ENCODE assay signal across 12 cellular contexts in the genomic region with DNA sequence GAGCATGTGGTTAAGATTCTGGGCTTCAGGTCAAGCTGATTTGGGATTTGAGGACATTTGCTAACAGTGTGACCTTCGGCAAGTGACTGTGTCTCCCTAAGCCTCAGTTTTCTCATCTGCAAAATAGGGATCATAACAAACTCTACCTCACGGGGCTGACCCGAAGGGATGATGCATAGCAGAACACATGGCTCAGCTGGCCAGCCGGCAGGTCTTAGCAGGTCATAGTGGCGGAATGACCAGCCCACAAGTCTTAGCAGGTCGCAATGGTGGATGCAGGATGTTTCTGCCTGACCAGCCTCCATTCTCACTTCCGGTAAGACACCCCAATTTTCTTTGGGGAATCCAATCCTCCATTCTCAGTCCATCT.
A peak's percentile ranks its signal among the peaks of the same experiment; 100 is the strongest.
DNase-seq lines count a peak whose midpoint lies in the region; ATAC-seq, FAIRE-seq and TF ChIP-seq lines count a peak whose summit lies in the region.
"Had no signal": no experiment of that assay in that cellular context is flagged by ENCODE, and none has a peak within 500 bp of the region (broad histone marks: within the 10 kb centered on the region; RNA-seq: fewer than 3 reads in every experiment).

No MANE protein-coding gene starts in this region.

- peak overlapping the region; percentile 93 for H3K27ac Mint-ChIP-seq in activated CD4-positive, alpha-beta memory T cell treated with anti-CD3 and anti-CD28 coated beads for 36 hours
- H3K27ac Mint-ChIP-seq: progenitor cell of endocrine pancreas had no signal

- no peaks in the 10 kb centered on the region for H3K9me3 Mint-ChIP-seq in activated CD4-positive, alpha-beta memory T cell treated with anti-CD3 and anti-CD28 coated beads for 36 hours

- H3K27me3 ChIP-seq in heart left ventricle: no peaks in the 10 kb centered on the region
- H3K27me3 ChIP-seq in liver (ENCODE audit: control insufficient read depth in 4 of 4, insufficient read depth in 4 of 4, low read length in 3 of 4): no peaks in the 10 kb centered on the region
- no peaks in the 10 kb centered on the region for H3K27me3 ChIP-seq in upper lobe of right lung

- peak overlapping the region; percentile 30 for H3K4me3 Mint-ChIP-seq in activated CD4-positive, alpha-beta memory T cell treated with anti-CD3 and anti-CD28 coated beads for 36 hours

- no peak for FAIRE-seq in GM12892 (lab: Jason Lieb, UNC)

- no peak overlapping the region for H3K9ac ChIP-seq in liver (ENCODE audit: low read depth in 1 of 2, low read length in 2 of 2)

- TF ChIP-seq RAD21 in liver (IDR thresholded peaks at IDR 0.05): no peak

- WGBS in heart left ventricle, 4 donors: 94 to 99% (median 96%) methylated on average over 7 of the region's 7 CpGs
- 94% methylated on average over 7 of the region's 7 CpGs for WGBS in liver

- no peaks in the 10 kb centered on the region for H3K27me3 Mint-ChIP-seq in activated CD4-positive, alpha-beta memory T cell treated with anti-CD3 and anti-CD28 coated beads for 36 hours

- peaks cover 89% of the 10 kb centered on the region for H3K4me1 Mint-ChIP-seq in activated CD4-positive, alpha-beta memory T cell treated with anti-CD3 and anti-CD28 coated beads for 36 hours (ENCODE audit: low read depth)

- intact Hi-C loops in Right ventricle myocardium superior (cut with DNase I) (no loop called here), heart left ventricle (cut with DNase I) (no loop called here), upper lobe of right lung (cut with DNase I) (no loop called here)
- intact Hi-C loops in activated CD4-positive, alpha-beta memory T cell treated with anti-CD3 and anti-CD28 coated beads for 36 hours (cut with micrococcal nuclease): loop anchor here (10.0 kb wide), 2 partner anchors 345 to 1425 kb away; partner anchors contain the start of gene RAF1

- POLR2A ChIA-PET in activated CD4-positive, alpha-beta memory T cell treated with anti-CD3 and anti-CD28 coated beads for 36 hours (lab: Charles Lee): no interaction called here

- TF ChIP-seq POLR2A in heart left ventricle (IDR thresholded peaks at IDR 0.05) (no peak), GM12892 (IDR thresholded peaks at IDR 0.05; ENCODE audit: low read depth, low read length) (no peak)

- ATAC-seq in Right ventricle myocardium superior (ENCODE audit: poor library complexity) (no peak), heart left ventricle (no peak), upper lobe of right lung (no peak)

- CTCF ChIA-PET in activated CD4-positive, alpha-beta memory T cell treated with anti-CD3 and anti-CD28 coated beads for 36 hours (lab: Charles Lee): interaction anchor here (0.9 to 7.3 kb wide), 3 partner anchors 15 to 25 kb away, joined by 3 to 71 read pairs (median 13); no protein-coding TSS in a partner anchor

- peaks cover 16% of the 10 kb centered on the region for H3K36me3 Mint-ChIP-seq in activated CD4-positive, alpha-beta memory T cell treated with anti-CD3 and anti-CD28 coated beads for 36 hours

- H3K9me3 ChIP-seq in heart left ventricle (no peaks in the 10 kb centered on the region), liver (ENCODE audit: control insufficient read depth in 4 of 4, low read length in 3 of 4) (no peaks in the 10 kb centered on the region), upper lobe of right lung (no peaks in the 10 kb centered on the region)

- DNase-seq in Right ventricle myocardium superior (peak; percentile 34), heart left ventricle (no peak), upper lobe of right lung (no peak), GM12892 (ENCODE audit: insufficient read length) (no peak), cerebellar cortex (ENCODE audit: low spot score) (no peak)
- DNase-seq in activated CD4-positive, alpha-beta memory T cell treated with anti-CD3 and anti-CD28 coated beads for 36 hours: no peak
- no peak for DNase-seq in activated CD4-positive, CD25-positive, alpha-beta regulatory T cell (lab: John Stamatoyannopoulos, UW)
- DNase-seq: mesenchymal stem cell, NCI-H1417 treated with DMSO at 0.1 percent for 48 hours, NCI-H526 had no signal

- peak overlapping the region in 5 of 12 donors; percentile 7 to 99 (median 24) for H3K27ac ChIP-seq in heart left ventricle
- H3K27ac ChIP-seq in liver (ENCODE audit: low read depth in 1 of 2, low read length in 2 of 2): peak overlapping the region; percentile 37 to 57
- peak overlapping the region; percentile 20 for H3K27ac ChIP-seq in upper lobe of right lung

- H3K36me3 ChIP-seq in heart left ventricle: peaks cover 0 to 3% (median 0%) of the 10 kb centered on the region in 9 donors
- H3K36me3 ChIP-seq in liver (ENCODE audit: control insufficient read depth in 4 of 4, insufficient read depth in 3 of 4, low read depth in 1 of 4, low read length in 3 of 4): no peaks in the 10 kb centered on the region
- H3K36me3 ChIP-seq in upper lobe of right lung: no peaks in the 10 kb centered on the region

- peaks cover 0 to 92% (median 19%) of the 10 kb centered on the region in 12 donors for H3K4me1 ChIP-seq in heart left ventricle
- H3K4me1 ChIP-seq in liver (ENCODE audit: control insufficient read depth in 4 of 4, insufficient read depth in 4 of 4, low read length in 3 of 4): peaks cover 0 to 5% (median 2%) of the 10 kb centered on the region in 4 donors
- H3K4me1 ChIP-seq in upper lobe of right lung: peaks cover 38% of the 10 kb centered on the region

- H3K4me3 ChIP-seq in heart left ventricle (peak overlapping the region in 1 of 12 donors; percentile 8), liver (ENCODE audit: low read depth in 1 of 3, low read length in 3 of 3) (no peak overlapping the region), upper lobe of right lung (no peak overlapping the region)

- TF ChIP-seq CTCF in heart left ventricle (IDR thresholded peaks at IDR 0.05): no peak
- TF ChIP-seq CTCF in liver (IDR thresholded peaks at IDR 0.05; ENCODE audit: low read depth, low read length, missing input control): no peak
- no peak for TF ChIP-seq CTCF in upper lobe of right lung (IDR thresholded peaks at IDR 0.05)

TF ChIP-seq in liver, 16 proteins besides CTCF, POLR2A, EP300 and RAD21:
- TF ChIP-seq TAF1 (conservative IDR thresholded peaks at IDR 0.05) (no peak), FOXA2 (IDR thresholded peaks at IDR 0.05) (no peak), EGR1 (IDR thresholded peaks at IDR 0.05; ENCODE audit: low read depth in 2 of 2) (no peak)
